ENCODE assay signal across 8 cellular contexts in the genomic region with DNA sequence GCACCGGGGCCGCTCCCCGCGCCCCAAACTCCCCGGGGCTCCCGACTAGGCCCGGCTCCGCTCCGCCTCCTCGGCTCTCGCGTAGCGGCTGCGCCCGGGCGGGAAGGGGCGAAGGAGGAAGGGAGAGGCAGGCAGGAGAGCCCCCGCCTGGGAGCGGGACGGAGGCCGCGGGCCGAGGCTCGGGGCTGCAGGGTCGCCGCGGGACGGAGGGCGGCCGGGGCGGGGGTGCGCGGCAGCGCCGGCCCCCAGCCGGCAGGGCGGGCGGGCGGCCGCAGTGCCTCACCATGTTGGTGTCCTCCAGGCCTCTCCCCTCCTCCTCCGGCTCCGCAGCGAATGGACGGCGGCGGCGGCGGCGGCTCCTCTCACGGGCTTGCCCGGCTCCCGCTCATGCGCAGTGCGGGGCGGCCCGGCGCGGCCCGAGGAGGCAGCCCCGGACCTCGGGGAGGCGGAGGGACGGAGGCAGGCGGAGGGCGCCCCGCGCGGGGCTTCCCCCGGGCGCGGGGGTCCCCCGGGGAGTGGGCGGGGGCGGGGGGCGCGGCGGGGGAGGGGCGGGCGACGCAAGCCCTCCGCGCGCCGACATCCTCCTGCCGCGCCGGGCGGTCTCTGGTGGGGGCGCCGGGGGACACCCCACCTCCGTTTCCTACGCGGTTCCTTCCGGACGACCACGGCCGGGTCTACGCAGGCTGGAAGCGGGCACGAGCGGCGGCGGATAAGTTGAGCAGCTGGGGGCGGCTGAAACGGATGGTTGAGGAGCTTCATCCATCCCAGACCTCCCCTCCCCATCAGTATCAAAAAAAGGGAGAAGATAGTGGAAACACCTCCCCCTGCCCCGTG. TPM values are rescaled to one million over a fixed set of nuclear protein-coding genes. Genes with fewer than 3 reads are reported as not detected.
DNase-seq lines count a peak whose midpoint lies in the region; ATAC-seq and TF ChIP-seq lines count a peak whose summit lies in the region.

A gene (minus strand): TSS at position 335 of the 834 bp plus-strand sequence. CDS start 49 bp downstream, at position 286.

- peaks cover 4% of the 10 kb centered on the region for H3K36me3 Mint-ChIP-seq in T-helper 2 cell treated with Interferon-gamma antibody and Interleukin-4, amounts not matched to agents 5 μg/mL and 100 μg/mL, for 36 hours (ENCODE audit: low read depth)

- H3K27ac ChIP-seq in right cardiac atrium (ENCODE audit: low read length) (peak within 1 kb of the TSS; percentile 72), rectal smooth muscle tissue (ENCODE audit: low read depth, low read length) (peak within 1 kb of the TSS; percentile 74), uterus (peak within 1 kb of the TSS; percentile 92 to 94)

- ATAC-seq in GM18499 (IDR thresholded peaks at IDR 0.05; ENCODE audit: insufficient read depth, unreplicated experiment): peak; percentile 67
- peak; percentile 90 for ATAC-seq in HG02852 (IDR thresholded peaks at IDR 0.05; ENCODE audit: unreplicated experiment)
- peak; percentile 98 for ATAC-seq in right cardiac atrium

- peak; percentile 38 for DNase-seq in NCI-H1694 (lab: John Stamatoyannopoulos, UW)
- DNase-seq in T-helper 2 cell treated with Interferon-gamma antibody and Interleukin-4, amounts not matched to agents 5 μg/mL and 100 μg/mL, for 36 hours (ENCODE audit: low spot score): peak; percentile 91
- DNase-seq in anterior cingulate cortex (lab: John Stamatoyannopoulos, UW): peak in 57 of 58 donors; percentile 26 to 91 (median 80)
- peak; percentile 94 to 97 (median 97) for DNase-seq in right cardiac atrium
- DNase-seq in uterus: peak; percentile 86 to 90

- H3K9me3 ChIP-seq in right cardiac atrium (ENCODE audit: control insufficient read depth, low read length) (no peaks in the 10 kb centered on the region), uterus (no peaks in the 10 kb centered on the region)

- H3K4me3 ChIP-seq in right cardiac atrium (ENCODE audit: low read length) (peak within 1 kb of the TSS; percentile 99), rectal smooth muscle tissue (ENCODE audit: low read length) (peak within 1 kb of the TSS; percentile 65), uterus (peak within 1 kb of the TSS; percentile 84 to 99)

- under 1% methylated on average over 98 of the region's 106 CpGs for WGBS in right cardiac atrium

- peak within 1 kb of the TSS; percentile 73 for H3K9ac ChIP-seq in rectal smooth muscle tissue (ENCODE audit: low read length)

- H3K27ac Mint-ChIP-seq in T-helper 2 cell treated with Interferon-gamma antibody and Interleukin-4, amounts not matched to agents 5 μg/mL and 100 μg/mL, for 36 hours: peak within 1 kb of the TSS; percentile 88

- H3K9me3 Mint-ChIP-seq in T-helper 2 cell treated with Interferon-gamma antibody and Interleukin-4, amounts not matched to agents 5 μg/mL and 100 μg/mL, for 36 hours: no peaks in the 10 kb centered on the region

- peak; percentile 49 to 75 for TF ChIP-seq POLR2A in uterus (IDR thresholded peaks at IDR 0.05)

- H3K27me3 ChIP-seq in right cardiac atrium (ENCODE audit: control insufficient read depth, insufficient read depth): no peaks in the 10 kb centered on the region
- no peaks in the 10 kb centered on the region for H3K27me3 ChIP-seq in rectal smooth muscle tissue (ENCODE audit: control insufficient read depth, insufficient read depth, low read length)
- no peaks in the 10 kb centered on the region for H3K27me3 ChIP-seq in uterus

- intact Hi-C loops in right cardiac atrium (cut with DNase I) (no loop called here), uterus (cut with DNase I; ENCODE audit: low total_unique reads) (no loop called here)

- peaks cover 26% of the 10 kb centered on the region for H3K4me1 Mint-ChIP-seq in T-helper 2 cell treated with Interferon-gamma antibody and Interleukin-4, amounts not matched to agents 5 μg/mL and 100 μg/mL, for 36 hours (ENCODE audit: low read depth)

- TF ChIP-seq CTCF in uterus (IDR thresholded peaks at IDR 0.05): peak in 2 of 4 experiments; percentile 2 to 13

- peak within 1 kb of the TSS; percentile 93 for H3K4me3 Mint-ChIP-seq in T-helper 2 cell treated with Interferon-gamma antibody and Interleukin-4, amounts not matched to agents 5 μg/mL and 100 μg/mL, for 36 hours

- H3K4me1 ChIP-seq in right cardiac atrium (ENCODE audit: control insufficient read depth, insufficient read depth, low read length) (peaks cover 3% of the 10 kb centered on the region), rectal smooth muscle tissue (ENCODE audit: control insufficient read depth, insufficient read depth, low read length) (peaks cover 11% of the 10 kb centered on the region), uterus (peaks cover 0 to 9% of the 10 kb centered on the region in 2 donors)

- H3K27me3 Mint-ChIP-seq in T-helper 2 cell treated with Interferon-gamma antibody and Interleukin-4, amounts not matched to agents 5 μg/mL and 100 μg/mL, for 36 hours (ENCODE audit: low read depth): no peaks in the 10 kb centered on the region

- H3K36me3 ChIP-seq in rectal smooth muscle tissue (ENCODE audit: control insufficient read depth, insufficient read depth, low read length) (no peaks in the 10 kb centered on the region), uterus (no peaks in the 10 kb centered on the region)

RNA-seq across cellular contexts. Expression of the gene that starts here (rescaled TPM):
- 10 to 100 TPM; 38.5 to 46.4 (median 44.6) TPM for total RNA-seq in right cardiac atrium
- 9.0 TPM for polyA plus RNA-seq in right cardiac atrium
- 10 to 100 TPM; 13.1 to 70.4 (median 33.3) TPM for total RNA-seq in uterus

Comparison
In these comparisons a context has a peak if more than half of its experiments do, and no peak if none do; other contexts are left out.
1. Peak in every context shown above with its lines: DNase-seq, ATAC-seq, H3K4me3 ChIP-seq and H3K27ac ChIP-seq.
2. DNase-seq: peak in every context shown above with its lines; median percentile 97 in right cardiac atrium; 91 in T-helper 2 cell treated with Interferon-gamma antibody and Interleukin-4, amounts not matched to agents 5 μg/mL and 100 μg/mL, for 36 hours; 88 in uterus; 80 in anterior cingulate cortex; 38 in NCI-H1694.